In genomic region chr19:17240855-17241399, GRCh38 we compare ENCODE assay signal across 16 cellular contexts. TPM values are rescaled to one million over a fixed set of nuclear protein-coding genes. Genes with fewer than 3 reads are reported as not detected.
A peak's percentile ranks its signal among the peaks of the same experiment; 100 is the strongest.
DNase-seq lines count a peak whose midpoint lies in the region; ATAC-seq, FAIRE-seq and TF ChIP-seq lines count a peak whose summit lies in the region.
"Had no signal": no experiment of that assay in that cellular context is flagged by ENCODE, and none has a peak within 500 bp of the region (broad histone marks: within the 10 kb centered on the region; RNA-seq: fewer than 3 reads in every experiment).

No MANE protein-coding gene starts in this region.

- H3K4me1 ChIP-seq in BLaER1 treated with 17β-estradiol and CSF1 and Interleukin-3, amounts not matched to agents 10 nM and 100 nM = peaks cover 29 to 51% (median 45%) of the 10 kb centered on the region in 10 experiments
- peaks cover 39% of the 10 kb centered on the region for H3K4me1 ChIP-seq in Loucy (ENCODE audit: insufficient read depth, low read length, poor library complexity, severe bottlenecking)
- H3K4me1 ChIP-seq in H1 (replicated peaks in 1 of 4; ENCODE audit: control insufficient read depth in 3 of 4, insufficient read depth in 4 of 4, low read length in 3 of 4) = peaks cover 6 to 18% (median 13%) of the 10 kb centered on the region in 4 experiments
- peaks cover 12% of the 10 kb centered on the region for H3K4me1 ChIP-seq in neural progenitor cell
- H3K4me1 ChIP-seq in foreskin keratinocyte = no peaks in the 10 kb centered on the region

- H3K23ac ChIP-seq in H1 (ENCODE audit: insufficient read length) = no peak overlapping the region

- H2AFZ ChIP-seq in Loucy (ENCODE audit: low read length) = no peak overlapping the region
- H2AFZ ChIP-seq in H1 (ENCODE audit: low read length) = no peak overlapping the region
- no peak overlapping the region for H2AFZ ChIP-seq in neural progenitor cell (replicated peaks)

- no peak overlapping the region for H2BK12ac ChIP-seq in H1 (ENCODE audit: low read depth, low read length)

- no peak for TF ChIP-seq RAD21 in H1 (IDR thresholded peaks at IDR 0.05 in 1 of 2, conservative IDR thresholded peaks at IDR 0.05 in 1 of 2; ENCODE audit: low read depth in 2 of 2, low read length in 2 of 2)

- peaks cover 22 to 63% (median 41%) of the 10 kb centered on the region in 11 experiments; a peak in 21 of 22 replicates for H4K20me1 ChIP-seq in BLaER1 treated with 17β-estradiol and CSF1 and Interleukin-3, amounts not matched to agents 10 nM and 100 nM
- H4K20me1 ChIP-seq in Loucy (ENCODE audit: insufficient read depth, low read length, poor library complexity, severe bottlenecking) = peaks cover 26% of the 10 kb centered on the region
- H4K20me1 ChIP-seq in H1 (replicated peaks in 1 of 2; ENCODE audit: control insufficient read depth in 1 of 2, insufficient read depth in 2 of 2, low read length in 2 of 2) = peaks cover 13 to 15% of the 10 kb centered on the region in 2 experiments
- peaks cover 49% of the 10 kb centered on the region for H4K20me1 ChIP-seq in neural progenitor cell (ENCODE audit: low read depth)

- ATAC-seq in GM18520 (IDR thresholded peaks at IDR 0.05; ENCODE audit: unreplicated experiment) (no peak), foreskin keratinocyte (no peak)
- ATAC-seq: activated CD8-positive, alpha-beta T cell treated with anti-CD3 and anti-CD28 coated beads for 36 hours had no signal

- peak overlapping the region; percentile 57 for H3K27ac Mint-ChIP-seq in neural progenitor cell
- H3K27ac Mint-ChIP-seq: activated CD8-positive, alpha-beta T cell treated with anti-CD3 and anti-CD28 coated beads for 36 hours had no signal

- no peak overlapping the region for H4K91ac ChIP-seq in H1 (replicated peaks; ENCODE audit: insufficient read length, low read length)

- no peak overlapping the region for H3K56ac ChIP-seq in H1 (replicated peaks; ENCODE audit: insufficient read length, low read depth, low read length)

- H3K27ac ChIP-seq in BLaER1 treated with 17β-estradiol and CSF1 and Interleukin-3, amounts not matched to agents 10 nM and 100 nM = 0 out of 22 replicates have a peak overlapping the region, but pooled peaks of 1 of the 11 experiments have one; percentile 11
- H3K27ac ChIP-seq in H1 (ENCODE audit: low read depth, low read length) (no peak overlapping the region), neural progenitor cell (no peak overlapping the region), foreskin keratinocyte (no peak overlapping the region)
- H3K27ac ChIP-seq: cardiac muscle cell had no signal

- H4K8ac ChIP-seq in H1 (ENCODE audit: extremely low read depth, insufficient read depth, low read length) = no peak overlapping the region

- H3K27me3 ChIP-seq in BLaER1 treated with 17β-estradiol and CSF1 and Interleukin-3, amounts not matched to agents 10 nM and 100 nM = no peaks in the 10 kb centered on the region
- H3K27me3 ChIP-seq in Loucy (ENCODE audit: insufficient read depth, low read length, poor library complexity, severe bottlenecking) (no peaks in the 10 kb centered on the region), H1 (replicated peaks in 1 of 4; ENCODE audit: control insufficient read depth in 3 of 4, extremely low read depth in 1 of 4, insufficient read depth in 3 of 4, low read length in 3 of 4) (no peaks in the 10 kb centered on the region), neural progenitor cell (no peaks in the 10 kb centered on the region), foreskin keratinocyte (no peaks in the 10 kb centered on the region)
- H3K27me3 ChIP-seq: cardiac muscle cell had no signal

- peak overlapping the region; percentile 70 for H3K4me3 Mint-ChIP-seq in neural progenitor cell
- H3K4me3 Mint-ChIP-seq: activated CD8-positive, alpha-beta T cell treated with anti-CD3 and anti-CD28 coated beads for 36 hours had no signal

- H3K14ac ChIP-seq in H1 (ENCODE audit: insufficient read length) = no peak overlapping the region

- no peak for TF ChIP-seq CTCF in Loucy (conservative IDR thresholded peaks at IDR 0.05; ENCODE audit: low read length)
- TF ChIP-seq CTCF in H1 (IDR thresholded peaks at IDR 0.05; ENCODE audit: control extremely low read depth in 1 of 3, insufficient read depth in 1 of 3, low read depth in 1 of 3, low read length in 3 of 3) = no peak
- TF ChIP-seq CTCF in neural progenitor cell (IDR thresholded peaks at IDR 0.05) = no peak
- no peak for TF ChIP-seq CTCF in foreskin keratinocyte (conservative IDR thresholded peaks at IDR 0.05)

- TF ChIP-seq POLR2A in H1 (IDR thresholded peaks at IDR 0.05; ENCODE audit: control extremely low read depth in 1 of 2, low read depth in 2 of 2, low read length in 2 of 2) = no peak

- CTCF ChIA-PET in H1 (lab: Charles Lee; ENCODE audit: partially characterized antibody) = interaction anchor here (0.6 to 1.5 kb wide), 5 partner anchors 15 to 75 kb away, joined by 3 to 6 read pairs (median 3); partner anchors contain the start of gene USHBP1

- H2BK20ac ChIP-seq in H1 (ENCODE audit: low read length) = no peak overlapping the region

- FAIRE-seq in H1 (lab: Jason Lieb, UNC) = no peak

- peaks cover 9% of the 10 kb centered on the region for H3K27me3 Mint-ChIP-seq in neural progenitor cell (ENCODE audit: insufficient read depth, low read depth)
- H3K27me3 Mint-ChIP-seq: activated CD8-positive, alpha-beta T cell treated with anti-CD3 and anti-CD28 coated beads for 36 hours; naive B cell had no signal

- 92% methylated on average over 5 of the region's 5 CpGs; no CpG with 5 or more reads in 1 of the 2 experiments for WGBS in H1 (ENCODE audit: extremely low coverage in 1 of 2, insufficient coverage in 1 of 2, insufficient read length in 1 of 2, insufficient replicate concordance in 2 of 2, low coverage in 1 of 2, low lambda C conversion rate in 2 of 2, missing lambda C conversion rate in 1 of 2), 2 experiments

- H3F3A ChIP-seq in Loucy (ENCODE audit: low read depth) (no peaks in the 10 kb centered on the region), neural progenitor cell (ENCODE audit: low read depth) (peaks cover 38% of the 10 kb centered on the region)

- H2BK5ac ChIP-seq in H1 (ENCODE audit: low read depth, low read length) = 0 out of 2 replicates have a peak overlapping the region, but pooled peaks have one; percentile 16

- H2AK5ac ChIP-seq in H1 (ENCODE audit: low read depth, low read length) = no peak overlapping the region

- H3K18ac ChIP-seq in H1 (ENCODE audit: extremely low read depth, low read length) = no peak overlapping the region

- peaks cover 10 to 39% (median 29%) of the 10 kb centered on the region in 11 experiments; a peak in 21 of 22 replicates for H3K36me3 ChIP-seq in BLaER1 treated with 17β-estradiol and CSF1 and Interleukin-3, amounts not matched to agents 10 nM and 100 nM
- H3K36me3 ChIP-seq in Loucy (ENCODE audit: insufficient read depth, low read length) (no peaks in the 10 kb centered on the region), H1 (ENCODE audit: control insufficient read depth in 2 of 4, insufficient read depth in 4 of 4, low read length in 3 of 4) (peaks cover 0 to 17% (median 3%) of the 10 kb centered on the region in 4 experiments; a peak in 4 of 8 replicates), neural progenitor cell (no peaks in the 10 kb centered on the region)

- no peak overlapping the region for H4K5ac ChIP-seq in H1 (ENCODE audit: insufficient read length, low read depth, low read length)

- H3K79me1 ChIP-seq in H1 (ENCODE audit: low read depth, low read length) = peaks cover 14% of the 10 kb centered on the region

- H3K4ac ChIP-seq in H1 (replicated peaks; ENCODE audit: insufficient read length, low read depth, low read length) = no peak overlapping the region

- no peak overlapping the region for H2BK120ac ChIP-seq in H1 (replicated peaks; ENCODE audit: low read depth, low read length)

- H3K79me2 ChIP-seq in Loucy (ENCODE audit: insufficient read depth, low read length) (peaks cover 56% of the 10 kb centered on the region), H1 (ENCODE audit: control insufficient read depth in 1 of 2, insufficient read depth in 2 of 2, low read length in 2 of 2) (peaks cover 26 to 54% of the 10 kb centered on the region in 2 experiments; a peak in 3 of 4 replicates), neural progenitor cell (ENCODE audit: low read depth) (peaks cover 55% of the 10 kb centered on the region)

- H3K9me3 ChIP-seq in BLaER1 treated with 17β-estradiol and CSF1 and Interleukin-3, amounts not matched to agents 10 nM and 100 nM (replicated peaks in 1 of 11) = no peaks in the 10 kb centered on the region
- H3K9me3 ChIP-seq in Loucy (ENCODE audit: insufficient read depth, low read depth, low read length) (no peaks in the 10 kb centered on the region), H1 (ENCODE audit: insufficient read depth in 2 of 2, low read depth in 1 of 2, low read length in 1 of 2) (no peaks in the 10 kb centered on the region), neural progenitor cell (ENCODE audit: low read depth) (no peaks in the 10 kb centered on the region)
- H3K9me3 ChIP-seq: left lung had no signal

- no peak for TF ChIP-seq EP300 in H1 (IDR thresholded peaks at IDR 0.05; ENCODE audit: borderline replicate concordance in 1 of 2, low read depth in 2 of 2, low read length in 2 of 2)

- no peaks in the 10 kb centered on the region for H3K9me3 Mint-ChIP-seq in neural progenitor cell
- H3K9me3 Mint-ChIP-seq: activated CD8-positive, alpha-beta T cell treated with anti-CD3 and anti-CD28 coated beads for 36 hours; naive B cell had no signal

- no peak for DNase-seq in H1 (ENCODE audit: low read depth in 1 of 2, low spot score in 2 of 2)
- DNase-seq in neural progenitor cell (ENCODE audit: low spot score) = no peak
- no peak for DNase-seq in GM03348 (ENCODE audit: low spot score)
- no peak for DNase-seq in occipital lobe (lab: John Stamatoyannopoulos, UW)
- DNase-seq in foreskin keratinocyte = no peak
- DNase-seq: activated CD8-positive, alpha-beta T cell treated with anti-CD3 and anti-CD28 coated beads for 36 hours; activated T-cell treated with anti-CD3 and anti-CD28 coated beads, Interleukin-2, amount 50 U/mL, for 48 hours; left lung; MV-4-11; naive B cell; NCI-H2081; OCI-M1 had no signal

- peaks cover 5% of the 10 kb centered on the region for H3K36me3 Mint-ChIP-seq in neural progenitor cell
- H3K36me3 Mint-ChIP-seq: naive B cell had no signal

- H3K9ac ChIP-seq in BLaER1 treated with 17β-estradiol and CSF1 and Interleukin-3, amounts not matched to agents 10 nM and 100 nM = no peak overlapping the region
- H3K9ac ChIP-seq in Loucy (ENCODE audit: low read depth, low read length, poor library complexity, severe bottlenecking) (no peak overlapping the region), H1 (replicated peaks in 1 of 4; ENCODE audit: extremely low read depth in 1 of 4, low read depth in 3 of 4, low read length in 3 of 4) (no peak overlapping the region), neural progenitor cell (no peak overlapping the region)

- POLR2A ChIA-PET in H1 (lab: Charles Lee; ENCODE audit: partially characterized antibody) = interaction anchor here (0.8 to 6.4 kb wide), 8 partner anchors 10 to 54 kb away, joined by 3 to 118 read pairs (median 4); partner anchors contain the start of genes ANKLE1, BABAM1 and OCEL1

- no peaks in the 10 kb centered on the region for H3K9me2 ChIP-seq in Loucy (replicated peaks; ENCODE audit: low read depth, low read length)

- H3K23me2 ChIP-seq in H1 (ENCODE audit: low read depth, low read length) = peaks cover 2% of the 10 kb centered on the region; the same call in 1 of the 2 replicates

- H2BK15ac ChIP-seq in H1 (ENCODE audit: low read length) = no peak overlapping the region; the same call in 1 of the 2 replicates

- peaks cover 38% of the 10 kb centered on the region for H3K4me1 Mint-ChIP-seq in neural progenitor cell

- H3K4me3 ChIP-seq in BLaER1 treated with 17β-estradiol and CSF1 and Interleukin-3, amounts not matched to agents 10 nM and 100 nM = no peak overlapping the region
- H3K4me3 ChIP-seq in Loucy (ENCODE audit: low read length, poor library complexity, severe bottlenecking) (peak overlapping the region; percentile 21), H1 (ENCODE audit: extremely low read depth in 1 of 4, insufficient read depth in 2 of 4, low read depth in 3 of 4, low read length in 4 of 4) (no peak overlapping the region), neural progenitor cell (no peak overlapping the region)
- H3K4me3 ChIP-seq: cardiac muscle cell, left lung had no signal

- peak overlapping the region in 7 of 11 experiments; percentile 15 to 100 (median 96); a peak in 7 of 22 replicates for H3K4me2 ChIP-seq in BLaER1 treated with 17β-estradiol and CSF1 and Interleukin-3, amounts not matched to agents 10 nM and 100 nM
- H3K4me2 ChIP-seq in Loucy (ENCODE audit: low read depth, low read length, poor library complexity, severe bottlenecking) (peak overlapping the region; percentile 32), H1 (ENCODE audit: insufficient read depth in 1 of 2, low read depth in 2 of 2, low read length in 2 of 2) (no peak overlapping the region), neural progenitor cell (no peak overlapping the region)

RNA-seq across cellular contexts. Expression of gene NR2F6, which starts 4.8 kb away (rescaled TPM):
- total RNA-seq in H1 (2021; fragmentation: NEBNext Ultra II Directional; extraction: Animal tissue kit (Norgen Biotek cat#: 25700)) = 114 and 121 TPM in 2 replicates
- 99.7 and 147 TPM in 2 replicates for polyA plus RNA-seq in H1 (2011; rRNA removed)
- polyA plus RNA-seq in H1 (2011; cell fraction: cytosol; rRNA removed) = 99.1 TPM
- polyA plus RNA-seq in H1 (2011; cell fraction: nucleus; rRNA removed) = 109 TPM
- polyA plus RNA-seq in H1 (2012, experiment 1 of 2) = 37.1 to 70.0 TPM (median 67.4 TPM) in 4 replicates
- 49.4 TPM for polyA plus RNA-seq in H1 (2012, experiment 2 of 2)
- polyA plus RNA-seq in H1 (2013, experiment 1 of 2) = 80.9 TPM
- polyA plus RNA-seq in H1 (2013, experiment 2 of 2) = 80.6 TPM
- polyA minus RNA-seq in H1 (2011; rRNA and poly(A)+ RNA removed) = 13.6 and 23.1 TPM in 2 replicates
- 72.8 TPM for polyA minus RNA-seq in H1 (2011; cell fraction: cytosol; rRNA and poly(A)+ RNA removed)
- 43.6 TPM for polyA minus RNA-seq in H1 (2011; cell fraction: nucleus; rRNA and poly(A)+ RNA removed)
- 14.3 and 67.0 TPM in 2 replicates for total RNA-seq in neural progenitor cell (ENCODE audit: low replicate concordance)
- 9.8 TPM for total RNA-seq in occipital lobe
- 30.2 and 35.3 TPM in 2 replicates for total RNA-seq in foreskin keratinocyte
- 37.9 and 41.6 TPM in 2 replicates for polyA plus RNA-seq in foreskin keratinocyte

RNA-seq across cellular contexts. Expression of gene OCEL1, which starts 14.9 kb away (rescaled TPM):
- total RNA-seq in H1 (2021; fragmentation: NEBNext Ultra II Directional; extraction: Animal tissue kit (Norgen Biotek cat#: 25700)) = 32.1 and 32.6 TPM in 2 replicates
- polyA plus RNA-seq in H1 (2011; rRNA removed) (13.3 and 20.2 TPM in 2 replicates), foreskin keratinocyte (16.7 and 21.7 TPM in 2 replicates)
- 16.3 TPM for polyA plus RNA-seq in H1 (2011; cell fraction: cytosol; rRNA removed)
- polyA plus RNA-seq in H1 (2011; cell fraction: nucleus; rRNA removed) = 22.8 TPM
- polyA plus RNA-seq in H1 (2012, experiment 1 of 2) = 19.9 to 30.6 TPM (median 26.6 TPM) in 4 replicates
- 97.2 TPM for polyA plus RNA-seq in H1 (2012, experiment 2 of 2)
- polyA plus RNA-seq in H1 (2013, experiment 1 of 2) = 47.9 TPM
- 47.4 TPM for polyA plus RNA-seq in H1 (2013, experiment 2 of 2)
- polyA minus RNA-seq in H1 (2011; rRNA and poly(A)+ RNA removed) = 3.2 and 5.0 TPM in 2 replicates
- 10.0 TPM for polyA minus RNA-seq in H1 (2011; cell fraction: cytosol; rRNA and poly(A)+ RNA removed)
- 10.5 TPM for polyA minus RNA-seq in H1 (2011; cell fraction: nucleus; rRNA and poly(A)+ RNA removed)
- total RNA-seq in neural progenitor cell (ENCODE audit: low replicate concordance) (4.6 and 7.7 TPM in 2 replicates), occipital lobe (1.4 TPM), foreskin keratinocyte (12.3 and 14.4 TPM in 2 replicates)

RNA-seq across cellular contexts. Expression of gene USHBP1, which starts 23.6 kb away (rescaled TPM):
- total RNA-seq in H1 (2021; fragmentation: NEBNext Ultra II Directional; extraction: Animal tissue kit (Norgen Biotek cat#: 25700)) = 6.5 and 7.5 TPM in 2 replicates
- polyA plus RNA-seq in H1 (2011; rRNA removed) (5.0 and 5.7 TPM in 2 replicates), foreskin keratinocyte (0.04 TPM in 1 of 2 replicates, not detected in the other)
- polyA plus RNA-seq in H1 (2011; cell fraction: cytosol; rRNA removed) = 7.1 TPM
- 20.9 TPM for polyA plus RNA-seq in H1 (2011; cell fraction: nucleus; rRNA removed)
- polyA plus RNA-seq in H1 (2012, experiment 1 of 2) = 3.0 to 7.7 TPM (median 6.3 TPM) in 4 replicates
- 4.8 TPM for polyA plus RNA-seq in H1 (2012, experiment 2 of 2)
- polyA plus RNA-seq in H1 (2013, experiment 1 of 2) = 4.7 TPM
- polyA plus RNA-seq in H1 (2013, experiment 2 of 2) = 3.2 TPM
- 3.2 and 4.3 TPM in 2 replicates for polyA minus RNA-seq in H1 (2011; rRNA and poly(A)+ RNA removed)
- 2.9 TPM for polyA minus RNA-seq in H1 (2011; cell fraction: cytosol; rRNA and poly(A)+ RNA removed)
- polyA minus RNA-seq in H1 (2011; cell fraction: nucleus; rRNA and poly(A)+ RNA removed) = 6.2 TPM
- total RNA-seq in neural progenitor cell (ENCODE audit: low replicate concordance) (0.28 and 1.1 TPM in 2 replicates), occipital lobe (0.47 TPM), foreskin keratinocyte (not detected in 2 replicates)

RNA-seq across cellular contexts. Expression of gene USE1, which starts 25.8 kb away (rescaled TPM):
- total RNA-seq in H1 (2021; fragmentation: NEBNext Ultra II Directional; extraction: Animal tissue kit (Norgen Biotek cat#: 25700)) = 8.7 and 11.8 TPM in 2 replicates
- polyA plus RNA-seq in H1 (2011; rRNA removed) = 13.9 and 16.6 TPM in 2 replicates
- polyA plus RNA-seq in H1 (2011; cell fraction: cytosol; rRNA removed) = 19.7 TPM
- 16.0 TPM for polyA plus RNA-seq in H1 (2011; cell fraction: nucleus; rRNA removed)
- polyA plus RNA-seq in H1 (2012, experiment 1 of 2) = 10.9 to 16.2 TPM (median 13.0 TPM) in 4 replicates
- polyA plus RNA-seq in H1 (2012, experiment 2 of 2) = 11.7 TPM
- polyA plus RNA-seq in H1 (2013, experiment 1 of 2) = 10.2 TPM
- 7.4 TPM for polyA plus RNA-seq in H1 (2013, experiment 2 of 2)
- polyA minus RNA-seq in H1 (2011; rRNA and poly(A)+ RNA removed) = 8.4 and 9.5 TPM in 2 replicates
- 6.9 TPM for polyA minus RNA-seq in H1 (2011; cell fraction: cytosol; rRNA and poly(A)+ RNA removed)
- polyA minus RNA-seq in H1 (2011; cell fraction: nucleus; rRNA and poly(A)+ RNA removed) = 9.6 TPM
- 12.1 and 13.6 TPM in 2 replicates for total RNA-seq in neural progenitor cell (ENCODE audit: low replicate concordance)
- total RNA-seq in occipital lobe = 10.1 TPM
- total RNA-seq in foreskin keratinocyte = 20.7 and 21.5 TPM in 2 replicates
- 33.1 and 36.8 TPM in 2 replicates for polyA plus RNA-seq in foreskin keratinocyte

RNA-seq across cellular contexts. Expression of gene BABAM1, which starts 26.3 kb away (rescaled TPM):
- 127 and 134 TPM in 2 replicates for total RNA-seq in H1 (2021; fragmentation: NEBNext Ultra II Directional; extraction: Animal tissue kit (Norgen Biotek cat#: 25700))
- polyA plus RNA-seq in H1 (2011; rRNA removed) (133 and 153 TPM in 2 replicates), foreskin keratinocyte (119 and 122 TPM in 2 replicates)
- polyA plus RNA-seq in H1 (2011; cell fraction: cytosol; rRNA removed) = 175 TPM
- polyA plus RNA-seq in H1 (2011; cell fraction: nucleus; rRNA removed) = 164 TPM
- 122 to 160 TPM (median 149 TPM) in 4 replicates for polyA plus RNA-seq in H1 (2012, experiment 1 of 2)
- polyA plus RNA-seq in H1 (2012, experiment 2 of 2) = 178 TPM
- 122 TPM for polyA plus RNA-seq in H1 (2013, experiment 1 of 2)
- 117 TPM for polyA plus RNA-seq in H1 (2013, experiment 2 of 2)
- 47.9 and 65.4 TPM in 2 replicates for polyA minus RNA-seq in H1 (2011; rRNA and poly(A)+ RNA removed)
- 44.4 TPM for polyA minus RNA-seq in H1 (2011; cell fraction: cytosol; rRNA and poly(A)+ RNA removed)
- 31.5 TPM for polyA minus RNA-seq in H1 (2011; cell fraction: nucleus; rRNA and poly(A)+ RNA removed)
- total RNA-seq in neural progenitor cell (ENCODE audit: low replicate concordance) (89.8 and 107 TPM in 2 replicates), occipital lobe (59.0 TPM), foreskin keratinocyte (95.7 and 95.9 TPM in 2 replicates)

Comparison
In these comparisons a context has a peak if more than half of its experiments do, and no peak if none do; other contexts are left out.
1. H3K4me2 ChIP-seq: peak in BLaER1 treated with 17β-estradiol and CSF1 and Interleukin-3, amounts not matched to agents 10 nM and 100 nM (7 of 11) and Loucy (single experiment); none in H1 (0 of 2) and neural progenitor cell (single experiment).